Comparison of ENCODE assay signal across 11 cellular contexts in the genomic region with DNA sequence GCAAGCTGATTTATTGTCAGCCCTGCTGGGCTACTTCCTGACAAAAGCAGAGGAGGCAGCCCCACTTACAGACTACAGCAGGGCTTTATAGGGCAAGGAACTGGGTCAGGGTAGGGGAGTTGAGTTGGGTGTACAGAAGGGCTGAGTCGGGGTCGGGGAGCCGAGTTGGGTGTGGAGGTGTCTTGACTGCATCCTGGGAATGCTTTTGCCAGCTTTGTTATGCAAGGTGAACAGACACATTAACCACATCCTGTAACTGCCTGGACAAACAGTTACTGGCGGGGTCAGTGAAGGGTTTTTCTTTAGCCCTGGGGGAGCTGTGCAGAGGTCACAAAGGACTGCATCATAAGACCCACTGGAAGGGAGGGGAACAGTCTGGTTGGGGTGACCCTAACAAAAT. TPM values are rescaled to one million over a fixed set of nuclear protein-coding genes. Genes with fewer than 3 reads are reported as not detected.
DNase-seq lines count a peak whose midpoint lies in the region; ATAC-seq lines count a peak whose summit lies in the region.
"Had no signal": no experiment of that assay in that cellular context is flagged by ENCODE, and none has a peak within 500 bp of the region (broad histone marks: within the 10 kb centered on the region; RNA-seq: fewer than 3 reads in every experiment).

No MANE protein-coding gene starts in this region.

- DNase-seq in A172 (ENCODE audit: low spot score): peak; percentile 15
- peak; percentile 32 for DNase-seq in UCSD-AML1 (lab: John Stamatoyannopoulos, UW; ENCODE audit: unreplicated experiment)
- DNase-seq in islet precursor cell: peak; percentile 88
- DNase-seq in activated effector memory CD4-positive, alpha-beta T cell treated with Interleukin-2 at 50 U/mL for 16 hours: no peak
- DNase-seq in NCI-H1092 treated with DMSO at 0.1 percent for 48 hours (lab: John Stamatoyannopoulos, UW): no peak
- DNase-seq: Caco-2, tibial artery had no signal

- peak; percentile 59 for ATAC-seq in GM19452 (IDR thresholded peaks at IDR 0.05; ENCODE audit: unreplicated experiment)
- ATAC-seq in HG03442 (IDR thresholded peaks at IDR 0.05; ENCODE audit: unreplicated experiment): no peak
- ATAC-seq in HG02970 (IDR thresholded peaks at IDR 0.05; ENCODE audit: low FRiP score, unreplicated experiment): no peak

RNA-seq across cellular contexts. Expression of a gene that starts 39.1 kb away (rescaled TPM):
- total RNA-seq in A172 (2014; rRNA removed; shearing (Covaris generic)): 0.07 TPM in 1 of 2 replicates, not detected in the other
- total RNA-seq: Caco-2, smooth muscle cell had no signal

RNA-seq across cellular contexts. Expression of a gene that starts 52.1 kb away (rescaled TPM):
- total RNA-seq in A172 (2014; rRNA removed; shearing (Covaris generic)): not detected in 2 replicates
- total RNA-seq: Caco-2, smooth muscle cell had no signal

Comparison
In these comparisons a context has a peak if more than half of its experiments do, and no peak if none do; other contexts are left out.
1. DNase-seq: peak in A172 (single experiment), UCSD-AML1 (single experiment) and islet precursor cell (single experiment); none in activated effector memory CD4-positive, alpha-beta T cell treated with Interleukin-2 at 50 U/mL for 16 hours (single experiment) and NCI-H1092 treated with DMSO at 0.1 percent for 48 hours (single experiment).